In the genomic region with DNA sequence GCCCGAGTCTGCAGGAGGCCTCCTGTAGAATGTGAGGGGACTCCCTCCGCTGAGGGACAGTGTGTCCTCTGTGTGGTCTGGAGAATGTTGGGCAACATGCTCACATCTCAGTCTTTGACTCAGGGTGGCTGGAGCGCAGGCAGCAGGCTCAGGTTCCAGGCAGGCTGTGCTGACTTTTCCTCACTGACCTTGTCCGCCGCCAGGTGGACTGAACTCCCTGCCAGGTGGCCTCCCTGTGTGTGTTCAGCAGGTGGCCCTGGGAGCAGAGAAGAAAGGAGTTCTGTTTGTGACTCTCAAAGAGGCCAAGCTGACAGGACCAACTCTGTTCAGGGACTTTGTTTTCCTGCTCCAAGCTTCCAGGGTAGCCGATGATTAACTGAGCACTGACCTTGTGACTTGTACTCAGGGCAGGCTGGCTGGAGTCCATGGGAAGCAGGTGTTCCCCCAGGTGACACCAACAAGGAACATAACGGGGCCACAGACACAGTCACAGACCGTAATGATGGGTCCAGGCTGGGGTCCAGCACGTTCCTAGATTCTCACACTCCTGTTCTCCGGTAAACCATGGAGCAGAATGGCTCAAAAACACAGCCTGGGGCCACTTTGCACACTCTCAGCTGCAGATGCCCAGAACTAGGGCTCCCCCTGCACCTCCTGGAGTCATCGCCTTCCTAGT, we compare ENCODE assay signal across 1 cellular context.
TF ChIP-seq lines count a peak whose summit lies in the region.

No MANE protein-coding gene starts in this region.

TF ChIP-seq in HepG2, 621 proteins besides CTCF, POLR2A, EP300 and RAD21 (continued from another document):
- no peak for TF ChIP-seq ZUFSP (CRISPR knock-in tag; IDR thresholded peaks at IDR 0.05; ENCODE audit: borderline replicate concordance)
- TF ChIP-seq HOXA9 (CRISPR knock-in tag; IDR thresholded peaks at IDR 0.05; ENCODE audit: borderline replicate concordance), result no peak
- TF ChIP-seq ARID5B (CRISPR knock-in tag; IDR thresholded peaks at IDR 0.05), result peak; percentile 65
- no peak for TF ChIP-seq PRDM10 (CRISPR knock-in tag; IDR thresholded peaks at IDR 0.05; ENCODE audit: low read depth)
- no peak for TF ChIP-seq ZNF672 (CRISPR knock-in tag; IDR thresholded peaks at IDR 0.05)
- no peak for TF ChIP-seq HOXA7 (CRISPR knock-in tag; IDR thresholded peaks at IDR 0.05)
- TF ChIP-seq ZBTB42 (CRISPR knock-in tag; IDR thresholded peaks at IDR 0.05), result no peak
- no peak for TF ChIP-seq HNRNPH1 (optimal IDR thresholded peaks at IDR 0.05; ENCODE audit: low read depth, low read length)
- TF ChIP-seq HOXD1 (CRISPR knock-in tag; IDR thresholded peaks at IDR 0.05), result 0 out of 2 replicates have a peak, but pooled peaks have one; percentile 21
- TF ChIP-seq AFF4 (CRISPR knock-in tag; IDR thresholded peaks at IDR 0.05), result no peak
- TF ChIP-seq KAT2B (IDR thresholded peaks at IDR 0.05; ENCODE audit: borderline replicate concordance, low read depth, low read length), result no peak
- TF ChIP-seq ELF3 (CRISPR knock-in tag; IDR thresholded peaks at IDR 0.05), result peak; percentile 76
- TF ChIP-seq ZNF556 (CRISPR knock-in tag; IDR thresholded peaks at IDR 0.05; ENCODE audit: borderline replicate concordance), result peak; percentile 93; the same call in 1 of the 2 replicates
- TF ChIP-seq ZNF740 (CRISPR knock-in tag; IDR thresholded peaks at IDR 0.05), result no peak
- no peak for TF ChIP-seq WIZ (CRISPR knock-in tag; IDR thresholded peaks at IDR 0.05)
- no peak for TF ChIP-seq BATF2 (CRISPR knock-in tag; IDR thresholded peaks at IDR 0.05)
- TF ChIP-seq, protein P1, sequence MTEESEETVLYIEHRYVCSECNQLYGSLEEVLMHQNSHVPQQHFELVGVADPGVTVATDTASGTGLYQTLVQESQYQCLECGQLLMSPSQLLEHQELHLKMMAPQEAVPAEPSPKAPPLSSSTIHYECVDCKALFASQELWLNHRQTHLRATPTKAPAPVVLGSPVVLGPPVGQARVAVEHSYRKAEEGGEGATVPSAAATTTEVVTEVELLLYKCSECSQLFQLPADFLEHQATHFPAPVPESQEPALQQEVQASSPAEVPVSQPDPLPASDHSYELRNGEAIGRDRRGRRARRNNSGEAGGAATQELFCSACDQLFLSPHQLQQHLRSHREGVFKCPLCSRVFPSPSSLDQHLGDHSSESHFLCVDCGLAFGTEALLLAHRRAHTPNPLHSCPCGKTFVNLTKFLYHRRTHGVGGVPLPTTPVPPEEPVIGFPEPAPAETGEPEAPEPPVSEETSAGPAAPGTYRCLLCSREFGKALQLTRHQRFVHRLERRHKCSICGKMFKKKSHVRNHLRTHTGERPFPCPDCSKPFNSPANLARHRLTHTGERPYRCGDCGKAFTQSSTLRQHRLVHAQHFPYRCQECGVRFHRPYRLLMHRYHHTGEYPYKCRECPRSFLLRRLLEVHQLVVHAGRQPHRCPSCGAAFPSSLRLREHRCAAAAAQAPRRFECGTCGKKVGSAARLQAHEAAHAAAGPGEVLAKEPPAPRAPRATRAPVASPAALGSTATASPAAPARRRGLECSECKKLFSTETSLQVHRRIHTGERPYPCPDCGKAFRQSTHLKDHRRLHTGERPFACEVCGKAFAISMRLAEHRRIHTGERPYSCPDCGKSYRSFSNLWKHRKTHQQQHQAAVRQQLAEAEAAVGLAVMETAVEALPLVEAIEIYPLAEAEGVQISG (CRISPR knock-in tag; IDR thresholded peaks at IDR 0.05), result peak; percentile 78
- TF ChIP-seq ZSCAN20 (CRISPR knock-in tag; IDR thresholded peaks at IDR 0.05; ENCODE audit: borderline replicate concordance), result no peak
- TF ChIP-seq ZNF224 (CRISPR knock-in tag; IDR thresholded peaks at IDR 0.05), result no peak
- TF ChIP-seq MZF1 (CRISPR knock-in tag; IDR thresholded peaks at IDR 0.05; ENCODE audit: borderline replicate concordance), result no peak
- TF ChIP-seq HES4 (CRISPR knock-in tag; IDR thresholded peaks at IDR 0.05; ENCODE audit: borderline replicate concordance), result no peak
- TF ChIP-seq MEF2D (CRISPR knock-in tag; IDR thresholded peaks at IDR 0.05), result no peak
- no peak for TF ChIP-seq MAZ (IDR thresholded peaks at IDR 0.05; ENCODE audit: borderline replicate concordance, low read depth, low read length)
- TF ChIP-seq MAZ (CRISPR knock-in tag; IDR thresholded peaks at IDR 0.05; ENCODE audit: low read depth), result 0 out of 2 replicates have a peak, but pooled peaks have one; percentile 14
- TF ChIP-seq ZNF230 (CRISPR knock-in tag; IDR thresholded peaks at IDR 0.05), result peak; percentile 55; the same call in 1 of the 2 replicates
